Comparison of ENCODE assay signal across 27 cellular contexts in genomic region chr7:47432988-47433895, GRCh38.
A peak's percentile ranks its signal among the peaks of the same experiment; 100 is the strongest.
DNase-seq lines count a peak whose midpoint lies in the region; ATAC-seq, FAIRE-seq and TF ChIP-seq lines count a peak whose summit lies in the region.
"Had no signal": no experiment of that assay in that cellular context is flagged by ENCODE, and none has a peak within 500 bp of the region (broad histone marks: within the 10 kb centered on the region; RNA-seq: fewer than 3 reads in every experiment).

No MANE protein-coding gene starts in this region.

- H3K27ac ChIP-seq in tibial nerve, result peak overlapping the region in 3 of 4 donors; percentile 32 to 80 (median 76)
- H3K27ac ChIP-seq: HL-60, prostate gland, RWPE1, testis had no signal

- H3K4me3 ChIP-seq in bronchial epithelial cell (ENCODE audit: low read depth, low read length) (no peak overlapping the region), mucosa of descending colon (no peak overlapping the region), tibial nerve (no peak overlapping the region), BE2C (ENCODE audit: low read depth, low read length) (no peak overlapping the region)
- H3K4me3 ChIP-seq: prostate gland, testis had no signal

- H3K9me3 ChIP-seq in mucosa of descending colon (no peaks in the 10 kb centered on the region), tibial nerve (no peaks in the 10 kb centered on the region), BE2C (no peaks in the 10 kb centered on the region)
- H3K9me3 ChIP-seq: prostate gland, SK-N-SH, testis had no signal

- intact Hi-C loops in left cardiac atrium (cut with DNase I) (loop anchor here in 1 of 2 donors (10.0 kb wide), 1 partner anchor 252 kb away; no protein-coding TSS in a partner anchor), mucosa of descending colon (cut with DNase I, micrococcal nuclease) (no loop called here)

- TF ChIP-seq POLR2A in tibial nerve (IDR thresholded peaks at IDR 0.05), result no peak

- WGBS in tibial nerve, 2 donors, result 41 to 52% methylated on average over 15 of the region's 15 CpGs

- H3K27me3 ChIP-seq in bronchial epithelial cell (ENCODE audit: control insufficient read depth, insufficient read depth, low read length) (no peaks in the 10 kb centered on the region), tibial nerve (no peaks in the 10 kb centered on the region), BE2C (no peaks in the 10 kb centered on the region)
- H3K27me3 ChIP-seq: testis had no signal

- no peak for FAIRE-seq in bronchial epithelial cell (lab: Jason Lieb, UNC)
- FAIRE-seq: D721Med, GM12892 had no signal

- TF ChIP-seq EP300 in tibial nerve (IDR thresholded peaks at IDR 0.05), result peak in 1 of 2 donors; percentile 58

- H3K4me1 ChIP-seq in mucosa of descending colon (ENCODE audit: low read depth) (no peaks in the 10 kb centered on the region), tibial nerve (peaks cover 0 to 57% (median 19%) of the 10 kb centered on the region in 4 donors), BE2C (peaks cover 8% of the 10 kb centered on the region)
- H3K4me1 ChIP-seq: prostate gland, testis had no signal

- ATAC-seq in left cardiac atrium (peak; percentile 31 to 78), mucosa of descending colon (peak; percentile 18), HG02938 (IDR thresholded peaks at IDR 0.05; ENCODE audit: unreplicated experiment) (no peak), HG02763 (IDR thresholded peaks at IDR 0.05; ENCODE audit: unreplicated experiment) (no peak)
- ATAC-seq: stimulated activated memory B cell treated with anti-CD40 and anti-IgM and Interleukin-4, amounts not matched to agents 10 μg/mL and 1 μg/mL and 100 μg/mL, for 72 hours had no signal

- H3K36me3 ChIP-seq in bronchial epithelial cell (ENCODE audit: control insufficient read depth, insufficient read depth, low read length) (peaks cover 7% of the 10 kb centered on the region), mucosa of descending colon (ENCODE audit: low read depth) (peaks cover 3% of the 10 kb centered on the region), tibial nerve (peaks cover 0 to 18% (median 0%) of the 10 kb centered on the region in 3 donors), BE2C (no peaks in the 10 kb centered on the region)
- H3K36me3 ChIP-seq: prostate gland had no signal

- DNase-seq in bronchial epithelial cell (ENCODE audit: low read depth) (peak; percentile 51), left cardiac atrium (no peak), mucosa of descending colon (no peak), tibial nerve (ENCODE audit: low spot score in 2 of 2) (no peak), BE2C (no peak)
- DNase-seq in activated effector memory CD4-positive, alpha-beta T cell treated with Interleukin-2 at 50 U/mL for 16 hours, result no peak
- DNase-seq: activated CD4-positive, alpha-beta T cell treated with anti-CD3 and anti-CD28 coated beads for 4 hours; activated CD8-positive, alpha-beta memory T cell treated with anti-CD3 and anti-CD28 coated beads for 24 hours; activated naive CD4-positive, alpha-beta T cell treated with Interleukin-2 at 50 U/mL for 16 hours; activated T-cell treated with anti-CD3 and anti-CD28 coated beads, Interleukin-2, amount 50 U/mL, for 1 hour; amniotic stem cell; HCEC 1CT; NCI-H1092 treated with DMSO at 0.1 percent for 48 hours; NCI-H2081 treated with DMSO at 0.1 percent for 48 hours; NCI-H774; SK-N-SH; stimulated activated CD4-positive, alpha-beta T cell treated with anti-CD3 and anti-CD28 coated beads, Interleukin-4, amount 100 ng/mL, for 1 hour; T-helper 2 cell; testis had no signal

- no peak for TF ChIP-seq CTCF in bronchial epithelial cell (IDR thresholded peaks at IDR 0.05; ENCODE audit: insufficient read depth, low read length, severe bottlenecking)
- no peak for TF ChIP-seq CTCF in mucosa of descending colon (IDR thresholded peaks at IDR 0.05)
- TF ChIP-seq CTCF in tibial nerve (IDR thresholded peaks at IDR 0.05), result no peak
- TF ChIP-seq CTCF in BE2C (IDR thresholded peaks at IDR 0.05; ENCODE audit: low read depth, low read length), result no peak

Comparison
In these comparisons a context has a peak if more than half of its experiments do, and no peak if none do; other contexts are left out.
1. ATAC-seq: peak in left cardiac atrium (2 of 2) and mucosa of descending colon (single experiment); none in HG02938 (single experiment) and HG02763 (single experiment).